Comparison of ENCODE assay signal across 12 cellular contexts in the genomic region with DNA sequence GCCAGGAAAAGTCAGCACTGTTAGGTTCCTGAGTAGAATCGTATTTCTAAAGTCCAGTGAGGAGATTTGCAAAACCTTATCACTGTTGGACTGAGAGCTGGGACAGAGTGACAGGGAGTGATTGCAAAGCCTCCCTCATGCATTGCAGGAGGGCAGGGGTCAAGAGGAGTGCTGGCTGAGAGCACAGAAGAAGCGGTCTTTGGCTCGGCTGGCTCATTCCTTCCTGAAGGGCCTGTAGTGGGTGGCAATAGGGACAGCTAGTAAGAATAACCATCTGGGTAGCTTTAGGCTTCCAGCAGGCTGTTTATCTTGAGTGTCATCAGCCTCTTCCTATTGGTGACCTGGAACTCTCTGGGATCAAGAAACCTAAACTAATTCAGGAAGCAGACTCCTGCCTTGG. TPM values are rescaled to one million over a fixed set of nuclear protein-coding genes. Genes with fewer than 3 reads are reported as not detected.
DNase-seq lines count a peak whose midpoint lies in the region; ATAC-seq and TF ChIP-seq lines count a peak whose summit lies in the region.
"Had no signal": no experiment of that assay in that cellular context is flagged by ENCODE, and none has a peak within 500 bp of the region (broad histone marks: within the 10 kb centered on the region; RNA-seq: fewer than 3 reads in every experiment).

No MANE protein-coding gene starts in this region.

- peaks cover 16 to 99% (median 67%) of the 10 kb centered on the region in 6 donors for H3K4me1 ChIP-seq in spleen
- no peaks in the 10 kb centered on the region for H3K4me1 ChIP-seq in smooth muscle cell (ENCODE audit: low read depth)

- peak overlapping the region in 5 of 8 donors; percentile 7 to 52 (median 50) for H3K27ac ChIP-seq in spleen
- H3K27ac ChIP-seq in smooth muscle cell (ENCODE audit: low read depth): no peak overlapping the region
- H3K27ac ChIP-seq: dorsolateral prefrontal cortex had no signal

- H3K4me3 ChIP-seq in cardiac fibroblast (replicated peaks in 1 of 2; ENCODE audit: low read depth in 2 of 2, low read length in 2 of 2): no peak overlapping the region
- H3K4me3 ChIP-seq in spleen: no peak overlapping the region
- H3K4me3 ChIP-seq in smooth muscle cell: no peak overlapping the region
- H3K4me3 ChIP-seq: dorsolateral prefrontal cortex had no signal

- TF ChIP-seq POLR2A in spleen (IDR thresholded peaks at IDR 0.05): no peak

- no peaks in the 10 kb centered on the region for H3K27me3 ChIP-seq in spleen (replicated peaks in 1 of 7)
- no peaks in the 10 kb centered on the region for H3K27me3 ChIP-seq in smooth muscle cell (ENCODE audit: low read depth)
- H3K27me3 ChIP-seq: dorsolateral prefrontal cortex had no signal

- H3K4me2 ChIP-seq in smooth muscle cell: no peak overlapping the region

- 63 to 85% (median 77%) methylated on average over 3 of the region's 3 CpGs for WGBS in spleen, 5 donors
- WGBS in smooth muscle cell (ENCODE audit: low lambda C conversion rate): 37% methylated on average over 3 of the region's 3 CpGs

- DNase-seq in HCEC 1CT (peak; percentile 14), cardiac fibroblast (ENCODE audit: low read depth in 2 of 2) (peak; percentile 38 to 74), left kidney (ENCODE audit: low read depth, low spot score) (peak; percentile 90), spleen (peak; percentile 79), smooth muscle cell (lab: John Stamatoyannopoulos, UW; ENCODE audit: unreplicated experiment) (no peak), SIG-M5 (lab: John Stamatoyannopoulos, UW) (no peak), activated gamma-delta T cell treated with Interleukin-2 at 50 U/mL for 16 hours (no peak)
- DNase-seq: dorsolateral prefrontal cortex; left colon; NCI-H2107; stimulated activated CD4-positive, alpha-beta T cell treated with anti-CD3 and anti-CD28 coated beads, Interleukin-2, amount 100 ng/mL, for 24 hours had no signal

- ATAC-seq in HG02678 (IDR thresholded peaks at IDR 0.05; ENCODE audit: unreplicated experiment): no peak
- ATAC-seq: left colon had no signal

- no peak overlapping the region for H2AFZ ChIP-seq in smooth muscle cell (ENCODE audit: low read depth)

- H3F3A ChIP-seq in smooth muscle cell (ENCODE audit: low read depth): no peaks in the 10 kb centered on the region

- intact Hi-C loops in spleen (cut with DNase I; ENCODE audit: low total_unique reads): no loop called here

- H4K20me1 ChIP-seq in smooth muscle cell (ENCODE audit: low read depth): no peaks in the 10 kb centered on the region

- H3K9ac ChIP-seq in smooth muscle cell (ENCODE audit: low read depth): no peak overlapping the region

- H3K9me3 ChIP-seq in spleen (no peaks in the 10 kb centered on the region), smooth muscle cell (replicated peaks; ENCODE audit: low read depth) (no peaks in the 10 kb centered on the region)

- peaks cover 0 to 100% (median 54%) of the 10 kb centered on the region in 6 donors for H3K36me3 ChIP-seq in spleen
- H3K36me3 ChIP-seq in smooth muscle cell (ENCODE audit: low read depth): peaks cover 9% of the 10 kb centered on the region

- TF ChIP-seq CTCF in cardiac fibroblast (IDR thresholded peaks at IDR 0.05; ENCODE audit: low read depth, low read length) (no peak), spleen (IDR thresholded peaks at IDR 0.05 in 8 of 11, conservative IDR thresholded peaks at IDR 0.05 in 3 of 11) (no peak), smooth muscle cell (IDR thresholded peaks at IDR 0.05; ENCODE audit: borderline replicate concordance, insufficient read depth, poor library complexity, severe bottlenecking) (no peak)

- no peaks in the 10 kb centered on the region for H3K79me2 ChIP-seq in smooth muscle cell (ENCODE audit: low read depth)

RNA-seq across cellular contexts. Expression of a gene that starts 53.4 kb away (rescaled TPM):
- total RNA-seq in spleen (100 to 1,000 TPM; 200 to 521 (median 348) TPM), smooth muscle cell (143 and 248 TPM in 2 replicates)
- polyA plus RNA-seq in spleen (100 to 1,000 TPM in 1 of 3 donors, 10 to 100 TPM in 2; 60.9 to 103 (median 71.8) TPM), smooth muscle cell (116 and 174 TPM in 2 replicates)

Comparison
In these comparisons a context has a peak if more than half of its experiments do, and no peak if none do; other contexts are left out.
1. DNase-seq: peak in HCEC 1CT (single experiment), cardiac fibroblast (2 of 2), left kidney (single experiment) and spleen (single experiment); none in smooth muscle cell (single experiment), SIG-M5 (single experiment) and activated gamma-delta T cell treated with Interleukin-2 at 50 U/mL for 16 hours (single experiment).